9 cellular contexts compared by ENCODE assay signal in the genomic region with DNA sequence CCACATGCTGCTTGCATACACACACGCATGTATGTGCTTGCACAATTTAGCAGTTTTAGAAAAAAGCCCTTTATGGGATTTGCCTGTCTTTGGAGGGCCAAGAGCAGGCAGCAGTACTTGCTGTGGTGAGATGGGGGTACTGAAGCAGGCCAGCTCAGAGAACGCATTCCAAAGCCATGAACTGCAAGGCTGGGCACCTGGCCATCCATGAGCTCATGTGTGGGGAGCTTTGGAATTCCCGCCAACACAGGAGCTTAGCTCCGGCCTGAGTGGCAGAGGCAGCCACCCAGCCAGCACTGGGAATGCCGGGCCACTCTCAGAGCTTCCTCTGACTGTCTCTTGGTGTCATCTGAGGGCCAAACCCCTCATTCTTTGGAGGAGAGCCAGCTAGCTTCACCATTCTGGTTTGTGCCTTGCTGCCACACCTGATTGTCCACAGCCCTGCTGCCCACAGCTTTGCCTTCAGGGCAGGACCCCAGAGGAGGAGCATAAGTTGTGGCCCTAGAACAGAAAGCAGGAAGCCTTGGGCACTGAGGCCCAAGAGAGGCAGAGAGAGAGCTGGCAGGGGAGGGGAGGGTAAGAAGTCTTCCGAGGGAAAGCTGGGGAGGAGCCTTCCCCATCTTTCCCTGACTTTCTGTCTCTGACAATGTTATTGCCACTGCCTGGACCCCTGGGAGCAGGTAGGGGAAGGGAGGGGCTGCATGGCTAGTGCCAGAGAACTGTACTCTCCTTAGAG.
DNase-seq lines count a peak whose midpoint lies in the region; ATAC-seq, FAIRE-seq and TF ChIP-seq lines count a peak whose summit lies in the region.
"Had no signal": no experiment of that assay in that cellular context is flagged by ENCODE, and none has a peak within 500 bp of the region (broad histone marks: within the 10 kb centered on the region; RNA-seq: fewer than 3 reads in every experiment).

No MANE protein-coding gene starts in this region.

- no peak overlapping the region for H3K4me3 Mint-ChIP-seq in stimulated activated effector memory CD8-positive, alpha-beta T cell treated with anti-CD3 and anti-CD28 coated beads, Interleukin-12 subunit alpha, Interleukin-12 subunit beta, amount 100 ng/mL, for 72 hours
- H3K4me3 Mint-ChIP-seq: activated naive CD4-positive, alpha-beta T cell treated with anti-CD3 and anti-CD28 coated beads, Interleukin-2, amount 10 ng/mL, durations not matched to agents 7 days and 5 days had no signal

- no peaks in the 10 kb centered on the region for H3K36me3 Mint-ChIP-seq in stimulated activated effector memory CD8-positive, alpha-beta T cell treated with anti-CD3 and anti-CD28 coated beads, Interleukin-12 subunit alpha, Interleukin-12 subunit beta, amount 100 ng/mL, for 72 hours
- H3K36me3 Mint-ChIP-seq: activated naive CD4-positive, alpha-beta T cell treated with anti-CD3 and anti-CD28 coated beads, Interleukin-2, amount 10 ng/mL, durations not matched to agents 7 days and 5 days had no signal

- DNase-seq in H54 (ENCODE audit: insufficient read length, low spot score), result peak; percentile 98
- peak; percentile 91 for DNase-seq in amniotic epithelial cell (ENCODE audit: low read depth)
- peak; percentile 90 for DNase-seq in left ventricle myocardium superior
- DNase-seq in gastrocnemius medialis, result peak; percentile 56 to 68
- DNase-seq in DMS114 treated with DMSO at 0.1 percent for 48 hours (lab: John Stamatoyannopoulos, UW; ENCODE audit: unreplicated experiment), result no peak
- no peak for DNase-seq in NCI-H748 (lab: John Stamatoyannopoulos, UW; ENCODE audit: unreplicated experiment)
- DNase-seq in stimulated activated effector memory CD8-positive, alpha-beta T cell treated with anti-CD3 and anti-CD28 coated beads, Interleukin-12 subunit alpha, Interleukin-12 subunit beta, amount 100 ng/mL, for 72 hours (ENCODE audit: low spot score in 2 of 2), result no peak
- DNase-seq: activated naive CD4-positive, alpha-beta T cell treated with anti-CD3 and anti-CD28 coated beads, Interleukin-2, amount 10 ng/mL, durations not matched to agents 7 days and 5 days had no signal

- FAIRE-seq in H54 (lab: Jason Lieb, UNC), result peak; percentile 94

- peaks cover 10 to 23% of the 10 kb centered on the region in 2 donors for H3K4me1 ChIP-seq in gastrocnemius medialis

- H3K27ac Mint-ChIP-seq in stimulated activated effector memory CD8-positive, alpha-beta T cell treated with anti-CD3 and anti-CD28 coated beads, Interleukin-12 subunit alpha, Interleukin-12 subunit beta, amount 100 ng/mL, for 72 hours, result no peak overlapping the region
- H3K27ac Mint-ChIP-seq: activated naive CD4-positive, alpha-beta T cell treated with anti-CD3 and anti-CD28 coated beads, Interleukin-2, amount 10 ng/mL, durations not matched to agents 7 days and 5 days had no signal

- H3K9me3 Mint-ChIP-seq in stimulated activated effector memory CD8-positive, alpha-beta T cell treated with anti-CD3 and anti-CD28 coated beads, Interleukin-12 subunit alpha, Interleukin-12 subunit beta, amount 100 ng/mL, for 72 hours, result no peaks in the 10 kb centered on the region
- H3K9me3 Mint-ChIP-seq: activated naive CD4-positive, alpha-beta T cell treated with anti-CD3 and anti-CD28 coated beads, Interleukin-2, amount 10 ng/mL, durations not matched to agents 7 days and 5 days had no signal

- H3K4me3 ChIP-seq in gastrocnemius medialis, result no peak overlapping the region

- intact Hi-C loops in left ventricle myocardium superior (cut with micrococcal nuclease), result no loop called here
- intact Hi-C loops in gastrocnemius medialis (cut with DNase I; ENCODE audit: low total_unique reads), result no loop called here

- ATAC-seq in left ventricle myocardium superior (peak; percentile 98), gastrocnemius medialis (peak; percentile 93 to 94), GM21526 (IDR thresholded peaks at IDR 0.05; ENCODE audit: low FRiP score, unreplicated experiment) (no peak)
- ATAC-seq in stimulated activated effector memory CD8-positive, alpha-beta T cell treated with anti-CD3 and anti-CD28 coated beads, Interleukin-12 subunit alpha, Interleukin-12 subunit beta, amount 100 ng/mL, for 72 hours, result no peak

- H3K4me1 Mint-ChIP-seq in stimulated activated effector memory CD8-positive, alpha-beta T cell treated with anti-CD3 and anti-CD28 coated beads, Interleukin-12 subunit alpha, Interleukin-12 subunit beta, amount 100 ng/mL, for 72 hours, result no peaks in the 10 kb centered on the region
- H3K4me1 Mint-ChIP-seq: activated naive CD4-positive, alpha-beta T cell treated with anti-CD3 and anti-CD28 coated beads, Interleukin-2, amount 10 ng/mL, durations not matched to agents 7 days and 5 days had no signal

- peak in 3 of 5 experiments; percentile 20 to 58 (median 28) for TF ChIP-seq CTCF in gastrocnemius medialis (IDR thresholded peaks at IDR 0.05 in 4 of 5, conservative IDR thresholded peaks at IDR 0.05 in 1 of 5)

- in situ Hi-C loops in gastrocnemius medialis (cut with MboI; ENCODE audit: low sequenced_read_pairs in 4 of 4), result no loop called here

- no peaks in the 10 kb centered on the region for H3K9me3 ChIP-seq in gastrocnemius medialis

- no peak for TF ChIP-seq POLR2A in H54 (IDR thresholded peaks at IDR 0.05; ENCODE audit: low read depth, low read length)
- TF ChIP-seq POLR2A in gastrocnemius medialis (IDR thresholded peaks at IDR 0.05), result no peak

- peaks cover 8 to 15% (median 10%) of the 10 kb centered on the region in 3 donors for H3K27me3 ChIP-seq in gastrocnemius medialis

- H3K36me3 ChIP-seq in gastrocnemius medialis, result no peaks in the 10 kb centered on the region

- peak overlapping the region in 1 of 4 donors; percentile 6 for H3K27ac ChIP-seq in gastrocnemius medialis

Comparison
In these comparisons a context has a peak if more than half of its experiments do, and no peak if none do; other contexts are left out.
1. DNase-seq: peak in H54 (single experiment), amniotic epithelial cell (single experiment), left ventricle myocardium superior (single experiment) and gastrocnemius medialis (2 of 2); none in DMS114 treated with DMSO at 0.1 percent for 48 hours (single experiment), NCI-H748 (single experiment) and stimulated activated effector memory CD8-positive, alpha-beta T cell treated with anti-CD3 and anti-CD28 coated beads, Interleukin-12 subunit alpha, Interleukin-12 subunit beta, amount 100 ng/mL, for 72 hours (0 of 2).
2. ATAC-seq: peak in left ventricle myocardium superior (single experiment) and gastrocnemius medialis (2 of 2); none in GM21526 (single experiment) and stimulated activated effector memory CD8-positive, alpha-beta T cell treated with anti-CD3 and anti-CD28 coated beads, Interleukin-12 subunit alpha, Interleukin-12 subunit beta, amount 100 ng/mL, for 72 hours (single experiment).